In the genomic region with DNA sequence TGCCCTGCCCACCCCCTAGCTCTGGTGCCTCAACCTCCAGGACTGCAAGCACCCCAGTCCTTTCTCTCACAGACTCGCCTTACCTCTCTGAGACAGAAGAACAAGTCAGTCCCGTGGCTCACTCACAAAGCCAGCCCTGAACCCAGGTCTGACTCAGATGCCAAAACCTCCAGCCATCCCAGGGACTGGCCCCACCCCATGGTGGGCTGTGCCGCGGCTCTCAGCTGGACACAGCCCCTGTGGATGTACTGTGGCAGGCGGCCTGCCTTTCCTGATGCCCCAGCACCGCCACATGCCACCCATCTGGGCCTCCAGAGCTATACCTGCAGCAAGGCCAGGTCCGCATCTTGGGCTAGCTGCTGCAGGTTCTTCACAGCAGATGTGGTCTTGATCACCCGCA, we compare ENCODE assay signal across 23 cellular contexts. TPM values are rescaled to one million over a fixed set of nuclear protein-coding genes. Genes with fewer than 3 reads are reported as not detected.
DNase-seq lines count a peak whose midpoint lies in the region; ATAC-seq, FAIRE-seq and TF ChIP-seq lines count a peak whose summit lies in the region.
"Had no signal": no experiment of that assay in that cellular context is flagged by ENCODE, and none has a peak within 500 bp of the region (broad histone marks: within the 10 kb centered on the region; RNA-seq: fewer than 3 reads in every experiment).

No MANE protein-coding gene starts in this region.

- H3K4me3 Mint-ChIP-seq in endodermal cell (no peak overlapping the region), T-helper 17 cell (no peak overlapping the region)
- H3K4me3 Mint-ChIP-seq: activated CD4-positive, alpha-beta memory T cell treated with anti-CD3 and anti-CD28 coated beads for 36 hours; IgD-negative memory B cell had no signal

- TF ChIP-seq POLR2A in gastrocnemius medialis (IDR thresholded peaks at IDR 0.05), result no peak

- H3K4me2 ChIP-seq in GM23248 (ENCODE audit: unreplicated experiment), result no peak overlapping the region

- H3K36me3 Mint-ChIP-seq in endodermal cell (ENCODE audit: low read depth), result peaks cover 23% of the 10 kb centered on the region
- no peaks in the 10 kb centered on the region for H3K36me3 Mint-ChIP-seq in T-helper 17 cell (ENCODE audit: low read depth)

- H3K27me3 ChIP-seq in GM23248 (replicated peaks; ENCODE audit: insufficient read depth) (no peaks in the 10 kb centered on the region), endodermal cell (ENCODE audit: control insufficient read depth, insufficient read depth, low read length, poor library complexity, severe bottlenecking) (no peaks in the 10 kb centered on the region), gastrocnemius medialis (no peaks in the 10 kb centered on the region)
- H3K27me3 ChIP-seq: gastroesophageal sphincter, stomach, transverse colon had no signal

- H3K4me1 Mint-ChIP-seq in endodermal cell, result peaks cover 10% of the 10 kb centered on the region
- H3K4me1 Mint-ChIP-seq in T-helper 17 cell, result peaks cover 9% of the 10 kb centered on the region

- H3K27me3 Mint-ChIP-seq in endodermal cell (ENCODE audit: insufficient read depth) (no peaks in the 10 kb centered on the region), T-helper 17 cell (no peaks in the 10 kb centered on the region)
- H3K27me3 Mint-ChIP-seq: activated CD4-positive, alpha-beta memory T cell treated with anti-CD3 and anti-CD28 coated beads for 36 hours; IgD-negative memory B cell had no signal

- peak; percentile 39 for DNase-seq in GM23248
- DNase-seq in NCI-H226, result peak; percentile 40
- peak; percentile 41 for DNase-seq in endodermal cell
- DNase-seq in gastrocnemius medialis, result no peak
- DNase-seq in hypothalamus (lab: John Stamatoyannopoulos, UW), result no peak
- no peak for DNase-seq in frontal cortex (ENCODE audit: low spot score in 2 of 2)
- DNase-seq in H4 (ENCODE audit: low spot score), result no peak
- no peak for DNase-seq in T-helper 17 cell
- DNase-seq: activated CD4-positive, alpha-beta memory T cell treated with anti-CD3 and anti-CD28 coated beads for 36 hours; activated naive CD4-positive, alpha-beta T cell; activated T-cell treated with anti-CD3 and anti-CD28 coated beads, Interleukin-2, amount 50 U/mL, for 1 hour; central memory CD4-positive, alpha-beta T cell; effector CD4-positive, alpha-beta T cell; NCI-H1417 treated with DMSO at 0.1 percent for 48 hours; NCI-H2107; NCI-H524; stomach; transverse colon had no signal

- intact Hi-C loops in gastrocnemius medialis (cut with DNase I; ENCODE audit: low total_unique reads), result loop anchor here (1.0 kb wide), 1 partner anchor 33 kb away; no protein-coding TSS in a partner anchor

- no peak overlapping the region for H2AFZ ChIP-seq in GM23248

- WGBS in GM23248 (ENCODE audit: low coverage in 1 of 2, low lambda C conversion rate in 2 of 2, missing lambda C conversion rate in 2 of 2), 2 experiments, result 82 to 85% methylated on average over 8 of the region's 8 CpGs
- WGBS in endodermal cell (ENCODE audit: insufficient coverage in 1 of 2, insufficient read length in 1 of 2), 2 experiments, result 83 to 90% methylated on average over 3 to 8 of the region's 8 CpGs

- no peak for FAIRE-seq in frontal cortex (lab: Jason Lieb, UNC)

- 0 out of 2 replicates have a peak, but pooled peaks cover 5% of the 10 kb centered on the region for H3F3A ChIP-seq in GM23248 (ENCODE audit: insufficient read depth)

- no peaks in the 10 kb centered on the region for H3K9me3 Mint-ChIP-seq in endodermal cell
- H3K9me3 Mint-ChIP-seq: activated CD4-positive, alpha-beta memory T cell treated with anti-CD3 and anti-CD28 coated beads for 36 hours; IgD-negative memory B cell had no signal

- TF ChIP-seq CTCF in endodermal cell (conservative IDR thresholded peaks at IDR 0.05) (no peak), gastrocnemius medialis (IDR thresholded peaks at IDR 0.05 in 4 of 5, conservative IDR thresholded peaks at IDR 0.05 in 1 of 5) (no peak)

- no peak overlapping the region for H3K27ac ChIP-seq in GM23248
- H3K27ac ChIP-seq in endodermal cell (ENCODE audit: low read depth, low read length), result no peak overlapping the region
- peak overlapping the region; percentile 62 to 74 (median 68) for H3K27ac ChIP-seq in gastrocnemius medialis
- H3K27ac ChIP-seq: gastroesophageal sphincter, HL-60, stomach, transverse colon had no signal

- H4K20me1 ChIP-seq in GM23248 (ENCODE audit: insufficient read depth), result no peaks in the 10 kb centered on the region

- no peak overlapping the region for H3K4me3 ChIP-seq in GM23248
- H3K4me3 ChIP-seq in endodermal cell (ENCODE audit: low read length), result no peak overlapping the region
- H3K4me3 ChIP-seq in gastrocnemius medialis, result no peak overlapping the region
- H3K4me3 ChIP-seq: gastroesophageal sphincter, lung, stomach, transverse colon had no signal

- ATAC-seq in gastrocnemius medialis, result no peak
- no peak for ATAC-seq in T-helper 17 cell
- ATAC-seq: gastroesophageal sphincter had no signal

- no peaks in the 10 kb centered on the region for H3K9me2 ChIP-seq in GM23248 (ENCODE audit: insufficient read depth)

- no peak overlapping the region for H3K9ac ChIP-seq in GM23248
- H3K9ac ChIP-seq in endodermal cell (ENCODE audit: extremely low read depth, low read length, poor library complexity, severe bottlenecking), result no peak overlapping the region

- H3K9me3 ChIP-seq in GM23248 (ENCODE audit: low read depth), result no peaks in the 10 kb centered on the region
- no peaks in the 10 kb centered on the region for H3K9me3 ChIP-seq in endodermal cell (ENCODE audit: control insufficient read depth, low read length)
- no peaks in the 10 kb centered on the region for H3K9me3 ChIP-seq in gastrocnemius medialis
- H3K9me3 ChIP-seq in T-helper 17 cell (ENCODE audit: control insufficient read depth, low read length, poor library complexity, severe bottlenecking), result no peaks in the 10 kb centered on the region
- H3K9me3 ChIP-seq: gastroesophageal sphincter, stomach, transverse colon had no signal

- H3K27ac Mint-ChIP-seq in endodermal cell, result no peak overlapping the region
- H3K27ac Mint-ChIP-seq in T-helper 17 cell, result no peak overlapping the region
- H3K27ac Mint-ChIP-seq: activated CD4-positive, alpha-beta memory T cell treated with anti-CD3 and anti-CD28 coated beads for 36 hours had no signal

- in situ Hi-C loops in GM23248 (cut with MboI), result no loop called here
- in situ Hi-C loops in gastrocnemius medialis (cut with MboI; ENCODE audit: low sequenced_read_pairs in 4 of 4), result no loop called here

- H3K36me3 ChIP-seq in GM23248 (ENCODE audit: low read depth) (no peaks in the 10 kb centered on the region; the same call in 1 of the 2 replicates), endodermal cell (ENCODE audit: control insufficient read depth, insufficient read depth, low read length) (peaks cover 5% of the 10 kb centered on the region), gastrocnemius medialis (peaks cover 0 to 6% of the 10 kb centered on the region in 2 donors)
- H3K36me3 ChIP-seq: transverse colon had no signal

- H3K79me2 ChIP-seq in GM23248 (ENCODE audit: insufficient read depth), result no peaks in the 10 kb centered on the region

- H3K4me1 ChIP-seq in GM23248 (ENCODE audit: insufficient read depth) (0 out of 2 replicates have a peak, but pooled peaks cover 5% of the 10 kb centered on the region), endodermal cell (ENCODE audit: control insufficient read depth, insufficient read depth, low read length) (peaks cover 7% of the 10 kb centered on the region), gastrocnemius medialis (peaks cover 40 to 49% of the 10 kb centered on the region in 2 donors)

RNA-seq across cellular contexts. Expression of gene MPG, which starts 19.8 kb away (rescaled TPM):
- total RNA-seq in GM23248 (2014; rRNA removed; shearing (Covaris generic)), result 127 and 222 TPM in 2 replicates
- polyA plus RNA-seq in GM23248 (2016; fragmentation: Nextera tagmentation; extraction: Ambion mirVana), result 132 and 134 TPM in 2 replicates
- total RNA-seq in endodermal cell (10 to 100 TPM; 59.9 to 62.2 TPM), gastrocnemius medialis (100 to 1,000 TPM in 1 of 4 donors, 10 to 100 TPM in 3; 75.0 to 124 (median 83.0) TPM), frontal cortex (48.9 TPM), T-helper 17 cell (10 to 100 TPM; 24.3 to 27.4 TPM)
- polyA plus RNA-seq in endodermal cell (2013, experiment 1 of 2), result 46.4 TPM
- 43.3 TPM for polyA plus RNA-seq in endodermal cell (2013, experiment 2 of 2)
- 62.8 and 94.3 TPM in 2 replicates for total RNA-seq in H4 (2014; rRNA removed; shearing (Covaris generic))

RNA-seq across cellular contexts. Expression of gene RHBDF1, which starts 25.4 kb away (rescaled TPM):
- total RNA-seq in GM23248 (2014; rRNA removed; shearing (Covaris generic)), result 54.6 and 61.7 TPM in 2 replicates
- polyA plus RNA-seq in GM23248 (2016; fragmentation: Nextera tagmentation; extraction: Ambion mirVana), result 62.2 and 62.6 TPM in 2 replicates
- total RNA-seq in endodermal cell (10 to 100 TPM; 70.7 to 76.4 TPM), gastrocnemius medialis (10 to 100 TPM in 1 of 4 donors, 1 to 10 TPM in 3; 5.6 to 22.6 (median 9.1) TPM), frontal cortex (1.6 TPM), T-helper 17 cell (under 1 TPM in 1 of 2 donors, not detected in 1; 0.75 TPM)
- polyA plus RNA-seq in endodermal cell (2013, experiment 1 of 2), result 44.3 TPM
- 38.2 TPM for polyA plus RNA-seq in endodermal cell (2013, experiment 2 of 2)
- total RNA-seq in H4 (2014; rRNA removed; shearing (Covaris generic)), result 12.4 and 15.5 TPM in 2 replicates
- total RNA-seq: T-helper 2 cell treated with Interferon-gamma antibody and Interleukin-4, amounts not matched to agents 100 ng/mL and 5 ng/mL, for 36 hours had no signal
- polyA plus RNA-seq: IgD-negative memory B cell had no signal

RNA-seq across cellular contexts. Expression of gene NPRL3, which starts 40.7 kb away (rescaled TPM):
- 6.4 and 10.6 TPM in 2 replicates for total RNA-seq in GM23248 (2014; rRNA removed; shearing (Covaris generic))
- 11.6 and 13.6 TPM in 2 replicates for polyA plus RNA-seq in GM23248 (2016; fragmentation: Nextera tagmentation; extraction: Ambion mirVana)
- total RNA-seq in endodermal cell, result 10 to 100 TPM; 34.8 to 37.0 TPM
- polyA plus RNA-seq in endodermal cell (2013, experiment 1 of 2), result 31.7 TPM
- polyA plus RNA-seq in endodermal cell (2013, experiment 2 of 2), result 25.0 TPM
- total RNA-seq in gastrocnemius medialis, result 10 to 100 TPM; 12.4 to 24.1 (median 19.4) TPM
- total RNA-seq in frontal cortex, result 8.2 TPM
- total RNA-seq in H4 (2014; rRNA removed; shearing (Covaris generic)), result 2.6 and 5.0 TPM in 2 replicates
- 10 to 100 TPM; 24.3 to 32.2 TPM for total RNA-seq in T-helper 17 cell

RNA-seq across cellular contexts. Expression of gene SNRNP25, which starts 44.2 kb away (rescaled TPM):
- total RNA-seq in GM23248 (2014; rRNA removed; shearing (Covaris generic)), result 12.1 and 17.6 TPM in 2 replicates
- polyA plus RNA-seq in GM23248 (2016; fragmentation: Nextera tagmentation; extraction: Ambion mirVana), result 30.4 and 31.5 TPM in 2 replicates
- total RNA-seq in endodermal cell (10 to 100 TPM; 54.2 to 66.4 TPM), gastrocnemius medialis (10 to 100 TPM; 42.8 to 77.6 (median 69.7) TPM), frontal cortex (14.3 TPM), T-helper 17 cell (1 to 10 TPM; 6.5 to 7.3 TPM)
- 66.3 TPM for polyA plus RNA-seq in endodermal cell (2013, experiment 1 of 2)
- polyA plus RNA-seq in endodermal cell (2013, experiment 2 of 2), result 62.0 TPM
- 42.4 and 46.6 TPM in 2 replicates for total RNA-seq in H4 (2014; rRNA removed; shearing (Covaris generic))

RNA-seq across cellular contexts. Expression of gene POLR3K, which starts 44.4 kb away (rescaled TPM):
- 2.2 and 5.2 TPM in 2 replicates for total RNA-seq in GM23248 (2014; rRNA removed; shearing (Covaris generic))
- 16.0 and 17.2 TPM in 2 replicates for polyA plus RNA-seq in GM23248 (2016; fragmentation: Nextera tagmentation; extraction: Ambion mirVana)
- total RNA-seq in endodermal cell (10 to 100 TPM; 31.1 to 35.8 TPM), gastrocnemius medialis (1 to 10 TPM; 2.2 to 3.7 (median 2.9) TPM), frontal cortex (4.9 TPM), T-helper 17 cell (10 to 100 TPM in 1 of 2 donors, 1 to 10 TPM in 1; 6.3 to 10.6 TPM)
- polyA plus RNA-seq in endodermal cell (2013, experiment 1 of 2), result 18.0 TPM
- polyA plus RNA-seq in endodermal cell (2013, experiment 2 of 2), result 16.7 TPM
- 8.3 and 12.5 TPM in 2 replicates for total RNA-seq in H4 (2014; rRNA removed; shearing (Covaris generic))

Comparison
In these comparisons a context has a peak if more than half of its experiments do, and no peak if none do; other contexts are left out.
1. DNase-seq: peak in GM23248 (single experiment), NCI-H226 (single experiment) and endodermal cell (single experiment); none in gastrocnemius medialis (0 of 2), hypothalamus (0 of 51), frontal cortex (0 of 2), H4 (single experiment) and T-helper 17 cell (0 of 3).
2. H3K27ac ChIP-seq: peak in gastrocnemius medialis (4 of 4); none in GM23248 (single experiment) and endodermal cell (single experiment).